In genomic region chr5:75734913-75735789, GRCh38 we compare ENCODE assay signal across 9 cellular contexts. TPM values are rescaled to one million over a fixed set of nuclear protein-coding genes. Genes with fewer than 3 reads are reported as not detected.
A peak's percentile ranks its signal among the peaks of the same experiment; 100 is the strongest.
DNase-seq lines count a peak whose midpoint lies in the region; ATAC-seq, FAIRE-seq and TF ChIP-seq lines count a peak whose summit lies in the region.
"Had no signal": no experiment of that assay in that cellular context is flagged by ENCODE, and none has a peak within 500 bp of the region (broad histone marks: within the 10 kb centered on the region; RNA-seq: fewer than 3 reads in every experiment).

No MANE protein-coding gene starts in this region.

- no peaks in the 10 kb centered on the region for H3K4me1 Mint-ChIP-seq in activated CD4-positive, alpha-beta memory T cell treated with anti-CD3 and anti-CD28 coated beads, Interleukin-2, amount 10 ng/mL, durations not matched to agents 7 days and 5 days

- DNase-seq in cardiac muscle cell (ENCODE audit: low read depth in 1 of 2, low spot score in 1 of 2): peak; percentile 15 to 58
- no peak for DNase-seq in left cardiac atrium
- DNase-seq in Jurkat, Clone E6-1 (ENCODE audit: low read depth, low spot score): peak; percentile 23
- peak; percentile 20 for DNase-seq in activated CD4-positive, alpha-beta memory T cell treated with anti-CD3 and anti-CD28 coated beads, Interleukin-2, amount 10 ng/mL, durations not matched to agents 7 days and 5 days
- DNase-seq in iPS DF 6.9 (ENCODE audit: low read depth, low spot score): peak; percentile 20
- peak; percentile 30 for DNase-seq in urothelium cell line (ENCODE audit: low spot score)
- DNase-seq in NCI-H774 (lab: John Stamatoyannopoulos, UW): no peak

- peak; percentile 26 for TF ChIP-seq CTCF in cardiac muscle cell (IDR thresholded peaks at IDR 0.05; ENCODE audit: low read depth, low read length)

- H3K4me1 ChIP-seq in cardiac muscle cell (ENCODE audit: low read depth): no peaks in the 10 kb centered on the region
- no peaks in the 10 kb centered on the region for H3K4me1 ChIP-seq in iPS DF 6.9 (ENCODE audit: control insufficient read depth, insufficient read depth, low read length)

- no peak overlapping the region for H3K4me3 Mint-ChIP-seq in activated CD4-positive, alpha-beta memory T cell treated with anti-CD3 and anti-CD28 coated beads, Interleukin-2, amount 10 ng/mL, durations not matched to agents 7 days and 5 days
- H3K4me3 Mint-ChIP-seq: stimulated activated naive CD8-positive, alpha-beta T cell treated with anti-CD3 and anti-CD28 coated beads, Interleukin-15, Interleukin-2, amounts not matched to agents 100 ng/mL and 50 ng/mL, for 24 hours had no signal

- POLR2A ChIA-PET in activated CD4-positive, alpha-beta memory T cell treated with anti-CD3 and anti-CD28 coated beads, Interleukin-2, amount 10 ng/mL, durations not matched to agents 7 days and 5 days (lab: Charles Lee): interaction anchor here (1.3 kb wide), 1 partner anchor 18 kb away, joined by 3 read pairs; the partner anchor contains the start of gene POC5

- H3K27ac ChIP-seq in cardiac muscle cell (no peak overlapping the region), iPS DF 6.9 (ENCODE audit: low read length) (no peak overlapping the region)

- peaks cover 16% of the 10 kb centered on the region for H3K27me3 Mint-ChIP-seq in activated CD4-positive, alpha-beta memory T cell treated with anti-CD3 and anti-CD28 coated beads, Interleukin-2, amount 10 ng/mL, durations not matched to agents 7 days and 5 days

- H3K36me3 Mint-ChIP-seq in activated CD4-positive, alpha-beta memory T cell treated with anti-CD3 and anti-CD28 coated beads, Interleukin-2, amount 10 ng/mL, durations not matched to agents 7 days and 5 days (ENCODE audit: low read depth): no peaks in the 10 kb centered on the region

- no peaks in the 10 kb centered on the region for H3K9me3 ChIP-seq in cardiac muscle cell (ENCODE audit: low read depth)
- H3K9me3 ChIP-seq in iPS DF 6.9 (ENCODE audit: control insufficient read depth, insufficient read depth, low read length): no peaks in the 10 kb centered on the region

- intact Hi-C loops in left cardiac atrium (cut with DNase I): loop anchor here in 1 of 2 donors (10.0 kb wide), 1 partner anchor 520 kb away; no protein-coding TSS in a partner anchor

- no peak for FAIRE-seq in urothelium cell line (lab: Jason Lieb, UNC)

- ATAC-seq in left cardiac atrium (no peak), GM19397 (IDR thresholded peaks at IDR 0.05; ENCODE audit: unreplicated experiment) (no peak)

- no peaks in the 10 kb centered on the region for H3K9me3 Mint-ChIP-seq in activated CD4-positive, alpha-beta memory T cell treated with anti-CD3 and anti-CD28 coated beads, Interleukin-2, amount 10 ng/mL, durations not matched to agents 7 days and 5 days
- H3K9me3 Mint-ChIP-seq: stimulated activated naive CD8-positive, alpha-beta T cell treated with anti-CD3 and anti-CD28 coated beads, Interleukin-15, Interleukin-2, amounts not matched to agents 100 ng/mL and 50 ng/mL, for 24 hours had no signal

- H3K4me3 ChIP-seq in cardiac muscle cell (no peak overlapping the region), iPS DF 6.9 (ENCODE audit: low read length) (no peak overlapping the region)
- H3K4me3 ChIP-seq in Jurkat, Clone E6-1 (ENCODE audit: low read length): no peak overlapping the region

- H3K36me3 ChIP-seq in cardiac muscle cell: no peaks in the 10 kb centered on the region
- H3K36me3 ChIP-seq in iPS DF 6.9 (ENCODE audit: control insufficient read depth, insufficient read depth, low read length): no peaks in the 10 kb centered on the region

- no peak overlapping the region for H3K27ac Mint-ChIP-seq in activated CD4-positive, alpha-beta memory T cell treated with anti-CD3 and anti-CD28 coated beads, Interleukin-2, amount 10 ng/mL, durations not matched to agents 7 days and 5 days
- H3K27ac Mint-ChIP-seq: stimulated activated naive CD8-positive, alpha-beta T cell treated with anti-CD3 and anti-CD28 coated beads, Interleukin-15, Interleukin-2, amounts not matched to agents 100 ng/mL and 50 ng/mL, for 24 hours had no signal

- CTCF ChIA-PET in activated CD4-positive, alpha-beta memory T cell treated with anti-CD3 and anti-CD28 coated beads, Interleukin-2, amount 10 ng/mL, durations not matched to agents 7 days and 5 days (lab: Charles Lee): no interaction called here

- H3K27me3 ChIP-seq in cardiac muscle cell (peaks cover 2% of the 10 kb centered on the region), iPS DF 6.9 (ENCODE audit: control insufficient read depth, insufficient read depth, low read length) (no peaks in the 10 kb centered on the region)

- WGBS in iPS DF 6.9 (ENCODE audit: insufficient coverage, insufficient read length): no CpG with 5 or more reads among the region's 6 CpGs

RNA-seq across cellular contexts. Expression of gene POC5, which starts 17.9 kb away (rescaled TPM):
- total RNA-seq in cardiac muscle cell (12.5 and 16.5 TPM in 2 replicates), left cardiac atrium (1 to 10 TPM; 4.3 to 4.6 TPM)
- polyA plus RNA-seq in cardiac muscle cell: 9.3 and 15.4 TPM in 2 replicates
- 27.3 TPM for polyA plus RNA-seq in Jurkat, Clone E6-1 (2012; ENCODE audit: insufficient read depth, insufficient read length)
- 10 to 100 TPM; 21.5 TPM for total RNA-seq in activated CD4-positive, alpha-beta memory T cell treated with anti-CD3 and anti-CD28 coated beads, Interleukin-2, amount 10 ng/mL, durations not matched to agents 7 days and 5 days

Comparison
In these comparisons a context has a peak if more than half of its experiments do, and no peak if none do; other contexts are left out.
1. DNase-seq: peak in cardiac muscle cell (2 of 2), Jurkat, Clone E6-1 (single experiment), activated CD4-positive, alpha-beta memory T cell treated with anti-CD3 and anti-CD28 coated beads, Interleukin-2, amount 10 ng/mL, durations not matched to agents 7 days and 5 days (single experiment), iPS DF 6.9 (single experiment) and urothelium cell line (single experiment); none in left cardiac atrium (single experiment) and NCI-H774 (single experiment).